14 cellular contexts compared by ENCODE assay signal in the genomic region with DNA sequence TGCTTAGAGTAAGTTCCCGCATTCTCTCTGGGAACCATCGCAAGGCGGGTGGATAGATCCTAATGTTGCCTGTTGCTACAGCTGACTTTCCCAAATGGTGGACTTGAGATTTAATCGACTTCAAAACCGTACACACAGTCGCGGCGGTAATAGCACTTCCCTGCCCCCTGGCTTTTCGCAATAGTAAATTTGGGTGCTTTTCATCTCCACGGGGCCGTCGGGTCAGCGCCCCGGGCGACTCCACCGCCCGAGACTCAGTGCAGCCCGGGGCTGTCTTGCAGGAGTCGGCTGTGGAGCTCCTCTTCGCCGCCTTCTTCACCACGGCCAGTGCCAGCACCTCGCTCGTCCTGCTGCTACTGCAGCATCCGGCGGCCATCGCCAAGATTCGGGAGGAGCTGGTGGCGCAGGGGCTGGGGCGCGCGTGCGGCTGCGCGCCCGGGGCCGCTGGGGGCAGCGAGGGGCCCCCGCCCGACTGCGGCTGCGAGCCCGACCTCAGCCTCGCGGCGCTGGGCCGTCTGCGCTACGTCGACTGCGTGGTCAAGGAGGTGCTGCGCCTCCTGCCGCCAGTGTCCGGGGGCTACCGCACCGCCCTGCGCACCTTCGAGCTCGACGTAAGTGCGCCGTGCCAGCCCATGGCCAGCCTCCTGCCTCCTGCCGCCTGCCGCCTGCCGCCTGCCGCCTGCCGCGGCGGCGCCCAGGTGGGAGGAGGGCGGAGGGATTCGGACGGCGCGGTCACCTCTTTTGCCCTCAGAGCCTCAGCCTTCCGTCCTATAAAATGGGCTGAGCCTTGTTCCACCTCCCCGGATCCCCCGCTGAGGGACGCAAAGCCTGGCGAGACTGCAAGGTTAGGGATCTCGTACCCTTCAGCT. TPM values are rescaled to one million over a fixed set of nuclear protein-coding genes. Genes with fewer than 3 reads are reported as not detected.
DNase-seq lines count a peak whose midpoint lies in the region; ATAC-seq and TF ChIP-seq lines count a peak whose summit lies in the region.
"Had no signal": no experiment of that assay in that cellular context is flagged by ENCODE, and none has a peak within 500 bp of the region (broad histone marks: within the 10 kb centered on the region; RNA-seq: fewer than 3 reads in every experiment).

No MANE protein-coding gene starts in this region.

- H3K36me3 ChIP-seq in mammary epithelial cell (ENCODE audit: insufficient read depth, low read length) = no peaks in the 10 kb centered on the region

- no peak for TF ChIP-seq CTCF in AG10803 (conservative IDR thresholded peaks at IDR 0.05; ENCODE audit: low read length)
- peak; percentile 14 for TF ChIP-seq CTCF in GM13977 (IDR thresholded peaks at IDR 0.05; ENCODE audit: extremely low read depth, insufficient read depth, missing control alignments)
- no peak for TF ChIP-seq CTCF in mammary epithelial cell (conservative IDR thresholded peaks at IDR 0.05 in 1 of 2, IDR thresholded peaks at IDR 0.05 in 1 of 2; ENCODE audit: extremely low read depth in 1 of 2, insufficient read depth in 1 of 2, low read depth in 1 of 2, low read length in 2 of 2)
- TF ChIP-seq CTCF in nephron (IDR thresholded peaks at IDR 0.05; ENCODE audit: unreplicated experiment in 3 of 3) = no peak

- H3K79me2 ChIP-seq in mammary epithelial cell (ENCODE audit: insufficient read depth, low read length) = no peaks in the 10 kb centered on the region

- H3K27me3 Mint-ChIP-seq in nephron (ENCODE audit: low read depth) = peaks cover 96% of the 10 kb centered on the region

- H3K36me3 Mint-ChIP-seq in nephron (ENCODE audit: low read depth) = peaks cover 4% of the 10 kb centered on the region

- WGBS in mammary epithelial cell (ENCODE audit: low coverage, missing lambda C conversion rate) = 51% methylated on average over 12 of the region's 81 CpGs

- H3K4me3 Mint-ChIP-seq in nephron = peak overlapping the region; percentile 59 to 72 (median 68)
- H3K4me3 Mint-ChIP-seq: activated CD4-positive, alpha-beta T cell treated with anti-CD3 and anti-CD28 coated beads for 36 hours had no signal

- ATAC-seq in GM21360 (IDR thresholded peaks at IDR 0.05; ENCODE audit: unreplicated experiment) = no peak
- ATAC-seq in HG02759 (IDR thresholded peaks at IDR 0.05; ENCODE audit: unreplicated experiment) = no peak
- ATAC-seq: activated CD4-positive, alpha-beta T cell treated with anti-CD3 and anti-CD28 coated beads for 36 hours had no signal

- peak overlapping the region; percentile 12; the same call in 1 of the 2 replicates for H3K4me3 ChIP-seq in AG10803 (ENCODE audit: low read length)
- H3K4me3 ChIP-seq in mammary epithelial cell (replicated peaks in 1 of 3; ENCODE audit: insufficient read depth in 1 of 3, low read depth in 2 of 3, low read length in 3 of 3) = no peak overlapping the region

- CTCF ChIA-PET in mammary epithelial cell (lab: Charles Lee; ENCODE audit: low non-redundant PET) = no interaction called here

- H3K27me3 ChIP-seq in mammary epithelial cell (ENCODE audit: insufficient read depth, low read length) = peaks cover 50% of the 10 kb centered on the region

- H3K9me3 Mint-ChIP-seq in nephron = no peaks in the 10 kb centered on the region

- in situ Hi-C loops in GM13977 (cut with MboI; ENCODE audit: low pct_unique_long_range_greater_than_20kb, low sequenced_read_pairs, unreplicated experiment) (no loop called here), mammary epithelial cell (cut with MboI; ENCODE audit: low sequenced_read_pairs in 2 of 2) (no loop called here)

- dilution Hi-C loops in mammary epithelial cell (cut with HindIII; ENCODE audit: low sequenced_read_pairs) = loop anchor here (10.0 kb wide), 1 partner anchor 219 kb away; no protein-coding TSS in a partner anchor

- H3K4me1 Mint-ChIP-seq in nephron = peaks cover 16% of the 10 kb centered on the region

- intact Hi-C loops in mammary epithelial cell (cut with micrococcal nuclease) = no loop called here

- H3K9me3 ChIP-seq in mammary epithelial cell (replicated peaks; ENCODE audit: insufficient read depth, low read length) = no peaks in the 10 kb centered on the region

- peaks cover 23% of the 10 kb centered on the region for H3K4me1 ChIP-seq in mammary epithelial cell (ENCODE audit: insufficient read depth, low read length)

- no peak overlapping the region for H3K9ac ChIP-seq in mammary epithelial cell (ENCODE audit: insufficient read depth, low read length)

- H3K27ac Mint-ChIP-seq in nephron = no peak overlapping the region
- H3K27ac Mint-ChIP-seq: activated CD4-positive, alpha-beta T cell treated with anti-CD3 and anti-CD28 coated beads for 36 hours had no signal

- H2AFZ ChIP-seq in mammary epithelial cell (ENCODE audit: low read depth, low read length) = no peak overlapping the region

- H4K20me1 ChIP-seq in mammary epithelial cell (ENCODE audit: insufficient read depth, low read length) = peaks cover 5% of the 10 kb centered on the region

- BruUV-seq in mammary epithelial cell (replicated peaks; lab: Mats Ljungman, UMichigan) = no TSS peak

- peak overlapping the region; percentile 63 for H3K4me2 ChIP-seq in mammary epithelial cell (ENCODE audit: insufficient read depth, low read depth, low read length)

- H3K27ac ChIP-seq in mammary epithelial cell (ENCODE audit: insufficient read depth, low read depth, low read length) = no peak overlapping the region

- DNase-seq in AG10803 (ENCODE audit: low read depth) (no peak), GM13977 (ENCODE audit: low spot score) (peak; percentile 36), mammary epithelial cell (no peak), MV-4-11 (lab: John Stamatoyannopoulos, UW) (no peak), NCI-H345 treated with DMSO at 0.1 percent for 48 hours (lab: John Stamatoyannopoulos, UW; ENCODE audit: unreplicated experiment) (no peak)
- DNase-seq: activated CD4-positive, alpha-beta T cell treated with anti-CD3 and anti-CD28 coated beads for 36 hours; aorta; NCI-H1417 treated with DMSO at 0.1 percent for 48 hours had no signal

RNA-seq across cellular contexts. Expression of a gene that starts 5.3 kb away (rescaled TPM):
- total RNA-seq in mammary epithelial cell = not detected
- polyA plus RNA-seq in mammary epithelial cell = 0.02 TPM
- polyA minus RNA-seq in mammary epithelial cell = not detected
- total RNA-seq: HT1080 had no signal
- polyA plus RNA-seq: aorta had no signal

RNA-seq across cellular contexts. Expression of a gene that starts 7.8 kb away (rescaled TPM):
- not detected for total RNA-seq in mammary epithelial cell
- not detected for polyA plus RNA-seq in mammary epithelial cell
- polyA minus RNA-seq in mammary epithelial cell = not detected
- total RNA-seq: activated CD4-positive, alpha-beta T cell treated with anti-CD3 and anti-CD28 coated beads for 36 hours; aorta; HT1080; mesenteric fat pad; subcutaneous adipose tissue had no signal
- polyA plus RNA-seq: aorta had no signal
